In the genomic region with DNA sequence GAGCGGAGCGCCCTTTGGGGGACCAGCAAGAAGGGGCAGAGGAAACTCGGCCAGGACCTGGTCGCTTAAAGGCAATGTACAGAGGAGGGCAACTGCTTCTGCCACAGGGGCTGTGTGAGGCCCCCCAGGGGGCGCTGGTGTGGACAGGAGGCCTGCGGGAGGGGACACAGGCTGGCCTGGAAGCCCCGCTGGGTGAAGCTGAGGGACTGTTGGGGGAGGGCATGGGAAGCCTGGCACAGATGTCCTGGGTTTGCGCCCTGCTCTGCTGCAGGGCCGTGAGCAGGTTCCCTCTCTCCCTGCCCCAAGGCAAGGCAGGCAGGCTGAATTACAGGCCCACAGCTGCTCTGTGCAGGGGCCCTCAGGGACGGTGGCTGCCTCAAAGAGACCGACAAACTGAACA, we compare ENCODE assay signal across 13 cellular contexts. TPM values are rescaled to one million over a fixed set of nuclear protein-coding genes. Genes with fewer than 3 reads are reported as not detected.
DNase-seq lines count a peak whose midpoint lies in the region; TF ChIP-seq lines count a peak whose summit lies in the region.
"Had no signal": no experiment of that assay in that cellular context is flagged by ENCODE, and none has a peak within 500 bp of the region (broad histone marks: within the 10 kb centered on the region; RNA-seq: fewer than 3 reads in every experiment).

No MANE protein-coding gene starts in this region.

- DNase-seq in DMS53 (lab: John Stamatoyannopoulos, UW): peak; percentile 30
- no peak for DNase-seq in DMS53 treated with DMSO at 0.1 percent for 48 hours (lab: John Stamatoyannopoulos, UW; ENCODE audit: unreplicated experiment)
- peak; percentile 80 for DNase-seq in H7
- no peak for DNase-seq in astrocyte of the spinal cord (ENCODE audit: low read depth, low spot score)
- DNase-seq in neural crest cell (ENCODE audit: low read depth, low spot score): no peak
- DNase-seq in effector CD8-positive, alpha-beta T cell (lab: John Stamatoyannopoulos, UW): no peak
- DNase-seq in activated effector memory CD4-positive, alpha-beta T cell treated with anti-CD3 and anti-CD28 coated beads, Interleukin-2, amount 50 U/mL, for 16 hours: no peak
- DNase-seq in GDM1 (lab: John Stamatoyannopoulos, UW): no peak
- DNase-seq: activated CD8-positive, alpha-beta memory T cell treated with anti-CD3 and anti-CD28 coated beads, Interleukin-2, amount 50 U/mL, for 4 hours; DMS79; left colon; NCI-H446 had no signal

- peak; percentile 29 for TF ChIP-seq CTCF in astrocyte of the spinal cord (IDR thresholded peaks at IDR 0.05; ENCODE audit: low read depth, low read length)
- TF ChIP-seq CTCF in neural crest cell (conservative IDR thresholded peaks at IDR 0.05): peak; percentile 1

- peaks cover 56% of the 10 kb centered on the region for H3K36me3 ChIP-seq in H7 (replicated peaks; ENCODE audit: control insufficient read depth, insufficient read depth, low read length)

- H3K27me3 ChIP-seq in H7 (ENCODE audit: control insufficient read depth, insufficient read depth, low read length): no peaks in the 10 kb centered on the region
- H3K27me3 ChIP-seq: tibial nerve had no signal

- H3K36me3 Mint-ChIP-seq in neural crest cell (ENCODE audit: low read depth): peaks cover 10% of the 10 kb centered on the region

- H3K4me1 Mint-ChIP-seq in neural crest cell: peaks cover 10% of the 10 kb centered on the region

- H3K9me3 Mint-ChIP-seq in neural crest cell: no peaks in the 10 kb centered on the region

- H3K4me3 Mint-ChIP-seq in neural crest cell: peak overlapping the region; percentile 53

- H3K27me3 Mint-ChIP-seq in neural crest cell (ENCODE audit: low read depth): no peaks in the 10 kb centered on the region

- in situ Hi-C loops in astrocyte of the spinal cord (cut with HindIII; ENCODE audit: low sequenced_read_pairs): no loop called here

- no peak overlapping the region for H3K4me3 ChIP-seq in H7 (ENCODE audit: insufficient read depth, low read depth, low read length)
- no peak overlapping the region for H3K4me3 ChIP-seq in astrocyte of the spinal cord (ENCODE audit: low read depth, low read length)
- H3K4me3 ChIP-seq: tibial nerve had no signal

- no peak overlapping the region for H3K27ac Mint-ChIP-seq in neural crest cell (ENCODE audit: unreplicated experiment)

RNA-seq across cellular contexts. Expression of a gene that starts 5.4 kb away (rescaled TPM):
- 61.0 and 64.6 TPM in 2 replicates for total RNA-seq in H7 (2014; rRNA removed; shearing (Covaris generic))
- 69.7 and 70.6 TPM in 2 replicates for total RNA-seq in neural crest cell

RNA-seq across cellular contexts. Expression of a gene that starts 5.4 kb away (rescaled TPM):
- total RNA-seq in H7 (2014; rRNA removed; shearing (Covaris generic)): 2,813 and 2,948 TPM in 2 replicates
- 2,746 and 2,748 TPM in 2 replicates for total RNA-seq in neural crest cell

RNA-seq across cellular contexts. Expression of a gene that starts 6.6 kb away (rescaled TPM):
- total RNA-seq in H7 (2014; rRNA removed; shearing (Covaris generic)): 42.0 and 45.2 TPM in 2 replicates
- total RNA-seq in neural crest cell: 22.4 and 23.9 TPM in 2 replicates

RNA-seq across cellular contexts. Expression of a gene that starts 13.7 kb away (rescaled TPM):
- 30.6 and 31.8 TPM in 2 replicates for total RNA-seq in H7 (2014; rRNA removed; shearing (Covaris generic))
- total RNA-seq in neural crest cell: 32.0 and 32.1 TPM in 2 replicates

RNA-seq across cellular contexts. Expression of a gene that starts 13.8 kb away (rescaled TPM):
- total RNA-seq in H7 (2014; rRNA removed; shearing (Covaris generic)): 25.8 and 28.1 TPM in 2 replicates
- total RNA-seq in neural crest cell: 31.8 and 34.3 TPM in 2 replicates

Comparison
In these comparisons a context has a peak if more than half of its experiments do, and no peak if none do; other contexts are left out.
1. DNase-seq: peak in DMS53 (single experiment) and H7 (single experiment); none in DMS53 treated with DMSO at 0.1 percent for 48 hours (single experiment), astrocyte of the spinal cord (single experiment), neural crest cell (single experiment), effector CD8-positive, alpha-beta T cell (single experiment), activated effector memory CD4-positive, alpha-beta T cell treated with anti-CD3 and anti-CD28 coated beads, Interleukin-2, amount 50 U/mL, for 16 hours (single experiment) and GDM1 (single experiment).